28 cellular contexts compared by ENCODE assay signal in the genomic region with DNA sequence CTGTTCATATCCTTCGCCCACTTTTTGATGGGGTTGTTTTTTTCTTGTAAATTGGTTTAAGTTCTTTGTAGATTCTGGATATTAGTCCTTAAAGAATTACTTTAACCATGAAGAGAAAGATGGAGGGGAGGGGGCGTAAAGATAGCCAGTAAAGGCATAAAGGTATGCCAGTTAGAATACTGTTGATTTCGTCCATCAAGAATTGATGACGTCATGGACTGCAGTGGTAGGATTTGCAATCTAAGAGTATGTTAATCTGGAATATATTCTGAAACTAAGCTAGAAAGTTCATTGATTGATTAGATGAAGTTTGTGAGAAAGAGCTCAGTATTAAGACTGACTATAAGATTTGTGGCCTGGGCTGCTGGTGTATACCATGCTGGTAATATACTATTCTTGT.
"Had no signal": no experiment of that assay in that cellular context is flagged by ENCODE, and none has a peak within 500 bp of the region (broad histone marks: within the 10 kb centered on the region; RNA-seq: fewer than 3 reads in every experiment).

No MANE protein-coding gene starts in this region.

- H3K4me3 ChIP-seq: colonic mucosa, coronary artery, dorsolateral prefrontal cortex, esophagus muscularis mucosa, esophagus squamous epithelium, gastrocnemius medialis, gastroesophageal sphincter, heart left ventricle, heart right ventricle had no signal

- H3K27ac ChIP-seq: colonic mucosa, coronary artery, dorsolateral prefrontal cortex, epithelial cell of prostate, esophagus muscularis mucosa, esophagus squamous epithelium, foreskin keratinocyte, gastrocnemius medialis, gastroesophageal sphincter, heart left ventricle, heart right ventricle had no signal

- ATAC-seq: effector memory CD8-positive, alpha-beta T cell; esophagus mucosa; foreskin keratinocyte; gastrocnemius medialis; gastroesophageal sphincter; heart left ventricle; heart right ventricle had no signal

- H3K9me3 ChIP-seq: colonic mucosa, esophagus muscularis mucosa, gastrocnemius medialis had no signal

- DNase-seq: colonic mucosa; cortex of kidney; dermis blood vessel endothelial cell; dorsolateral prefrontal cortex; effector CD4-positive, alpha-beta T cell; effector CD8-positive, alpha-beta T cell; effector memory CD4-positive, alpha-beta T cell; effector memory CD8-positive, alpha-beta T cell; endodermal cell; erythroblast; esophagus squamous epithelium; foreskin fibroblast; foreskin keratinocyte; foreskin melanocyte; gastrocnemius medialis; glutamatergic neuron; head of caudate nucleus; heart left ventricle; heart right ventricle had no signal

- FAIRE-seq: colon, endometrium, endothelial cell of umbilical vein, frontal cortex had no signal

- H3K36me3 ChIP-seq: colonic mucosa, esophagus muscularis mucosa, esophagus squamous epithelium, gastrocnemius medialis, gastroesophageal sphincter, heart left ventricle, heart right ventricle had no signal

- H3K4me1 ChIP-seq: colonic mucosa, esophagus squamous epithelium, foreskin keratinocyte, gastrocnemius medialis, gastroesophageal sphincter, heart left ventricle, heart right ventricle had no signal

- H3K27me3 ChIP-seq: colonic mucosa, dorsolateral prefrontal cortex, esophagus muscularis mucosa, esophagus squamous epithelium, foreskin keratinocyte, gastrocnemius medialis, gastroesophageal sphincter, heart left ventricle, heart right ventricle had no signal
